ENCODE assay signal across 1 cellular context in genomic region chr1:58975888-58976287, GRCh38.
TF ChIP-seq lines count a peak whose summit lies in the region.

No MANE protein-coding gene starts in this region.

TF ChIP-seq in IMR-90, 13 proteins besides CTCF, POLR2A, EP300 and RAD21:
- TF ChIP-seq CHD1 (IDR thresholded peaks at IDR 0.05; ENCODE audit: low read depth, low read length) (no peak), RCOR1 (IDR thresholded peaks at IDR 0.05; ENCODE audit: insufficient replicate concordance, low read length) (no peak)
TF ChIP-seq in IMR-90: peak in this region for 0.
